ENCODE assay signal across 1 cellular context in genomic region chr19:55258828-55259539, GRCh38.
TF ChIP-seq lines count a peak whose summit lies in the region.

A gene with protein sequence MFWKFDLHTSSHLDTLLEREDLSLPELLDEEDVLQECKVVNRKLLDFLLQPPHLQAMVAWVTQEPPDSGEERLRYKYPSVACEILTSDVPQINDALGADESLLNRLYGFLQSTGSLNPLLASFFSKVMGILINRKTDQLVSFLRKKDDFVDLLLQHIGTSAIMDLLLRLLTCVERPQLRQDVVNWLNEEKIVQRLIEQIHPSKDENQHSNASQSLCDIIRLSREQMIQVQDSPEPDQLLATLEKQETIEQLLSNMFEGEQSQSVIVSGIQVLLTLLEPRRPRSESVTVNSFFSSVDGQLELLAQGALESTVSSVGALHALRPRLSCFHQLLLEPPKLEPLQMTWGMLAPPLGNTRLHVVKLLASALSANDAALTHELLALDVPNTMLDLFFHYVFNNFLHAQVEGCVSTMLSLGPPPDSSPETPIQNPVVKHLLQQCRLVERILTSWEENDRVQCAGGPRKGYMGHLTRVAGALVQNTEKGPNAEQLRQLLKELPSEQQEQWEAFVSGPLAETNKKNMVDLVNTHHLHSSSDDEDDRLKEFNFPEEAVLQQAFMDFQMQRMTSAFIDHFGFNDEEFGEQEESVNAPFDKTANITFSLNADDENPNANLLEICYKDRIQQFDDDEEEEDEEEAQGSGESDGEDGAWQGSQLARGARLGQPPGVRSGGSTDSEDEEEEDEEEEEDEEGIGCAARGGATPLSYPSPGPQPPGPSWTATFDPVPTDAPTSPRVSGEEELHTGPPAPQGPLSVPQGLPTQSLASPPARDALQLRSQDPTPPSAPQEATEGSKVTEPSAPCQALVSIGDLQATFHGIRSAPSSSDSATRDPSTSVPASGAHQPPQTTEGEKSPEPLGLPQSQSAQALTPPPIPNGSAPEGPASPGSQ (minus strand): TSS chr19:55259017. CDS start chr19:55247103, 11,914 bp downstream.

TF ChIP-seq in HepG2, 621 proteins besides CTCF, POLR2A, EP300 and RAD21 (continued from another document):
- TF ChIP-seq PRDM15 (CRISPR knock-in tag; IDR thresholded peaks at IDR 0.05) (peak; percentile 100), SRSF4 (IDR thresholded peaks at IDR 0.05; ENCODE audit: low read depth, low read length, poor library complexity, severe bottlenecking) (peak; percentile 50), NFE2 (CRISPR knock-in tag; IDR thresholded peaks at IDR 0.05) (no peak), HMGA1 (CRISPR knock-in tag; conservative IDR thresholded peaks at IDR 0.05) (no peak), DNMT1 (CRISPR knock-in tag; IDR thresholded peaks at IDR 0.05) (no peak), MED8 (CRISPR knock-in tag; IDR thresholded peaks at IDR 0.05; ENCODE audit: insufficient replicate concordance) (peak; percentile 80), ZFAT (CRISPR knock-in tag; conservative IDR thresholded peaks at IDR 0.05) (no peak), ZFP36 (IDR thresholded peaks at IDR 0.05; ENCODE audit: borderline replicate concordance, low read depth, low read length, partially characterized antibody) (no peak), SIN3A (IDR thresholded peaks at IDR 0.05; ENCODE audit: borderline replicate concordance, low read depth, low read length) (peak; percentile 93; the same call in 1 of the 2 replicates), ZNF619 (CRISPR knock-in tag; IDR thresholded peaks at IDR 0.05) (peak; percentile 43; the same call in 1 of the 2 replicates), PRMT3 (CRISPR knock-in tag; IDR thresholded peaks at IDR 0.05; ENCODE audit: borderline replicate concordance, low read depth) (no peak), SSRP1 (CRISPR knock-in tag; IDR thresholded peaks at IDR 0.05) (0 out of 2 replicates have a peak, but pooled peaks have one; percentile 2), ZNF607 (CRISPR knock-in tag; IDR thresholded peaks at IDR 0.05; ENCODE audit: borderline replicate concordance) (peak; percentile 55), ZMYM3 (CRISPR knock-in tag; IDR thresholded peaks at IDR 0.05) (peak; percentile 85), FOXA1 (IDR thresholded peaks at IDR 0.05) (no peak), FOXA1 (CRISPR knock-in tag; IDR thresholded peaks at IDR 0.05) (peak; percentile 27; the same call in 1 of the 2 replicates), ZNF501 (CRISPR knock-in tag; IDR thresholded peaks at IDR 0.05) (peak; percentile 97), AGO1 (IDR thresholded peaks at IDR 0.05; ENCODE audit: low read depth, low read length, poor library complexity, severe bottlenecking) (peak; percentile 27), ZNF567 (CRISPR knock-in tag; IDR thresholded peaks at IDR 0.05; ENCODE audit: borderline replicate concordance) (peak; percentile 63; the same call in 1 of the 2 replicates), PCBP1 (IDR thresholded peaks at IDR 0.05; ENCODE audit: borderline replicate concordance, low read depth, low read length) (0 out of 2 replicates have a peak, but pooled peaks have one; percentile 30), ZNF660 (CRISPR knock-in tag; IDR thresholded peaks at IDR 0.05; ENCODE audit: borderline replicate concordance, low read depth) (no peak)
- TF ChIP-seq, protein P1, sequence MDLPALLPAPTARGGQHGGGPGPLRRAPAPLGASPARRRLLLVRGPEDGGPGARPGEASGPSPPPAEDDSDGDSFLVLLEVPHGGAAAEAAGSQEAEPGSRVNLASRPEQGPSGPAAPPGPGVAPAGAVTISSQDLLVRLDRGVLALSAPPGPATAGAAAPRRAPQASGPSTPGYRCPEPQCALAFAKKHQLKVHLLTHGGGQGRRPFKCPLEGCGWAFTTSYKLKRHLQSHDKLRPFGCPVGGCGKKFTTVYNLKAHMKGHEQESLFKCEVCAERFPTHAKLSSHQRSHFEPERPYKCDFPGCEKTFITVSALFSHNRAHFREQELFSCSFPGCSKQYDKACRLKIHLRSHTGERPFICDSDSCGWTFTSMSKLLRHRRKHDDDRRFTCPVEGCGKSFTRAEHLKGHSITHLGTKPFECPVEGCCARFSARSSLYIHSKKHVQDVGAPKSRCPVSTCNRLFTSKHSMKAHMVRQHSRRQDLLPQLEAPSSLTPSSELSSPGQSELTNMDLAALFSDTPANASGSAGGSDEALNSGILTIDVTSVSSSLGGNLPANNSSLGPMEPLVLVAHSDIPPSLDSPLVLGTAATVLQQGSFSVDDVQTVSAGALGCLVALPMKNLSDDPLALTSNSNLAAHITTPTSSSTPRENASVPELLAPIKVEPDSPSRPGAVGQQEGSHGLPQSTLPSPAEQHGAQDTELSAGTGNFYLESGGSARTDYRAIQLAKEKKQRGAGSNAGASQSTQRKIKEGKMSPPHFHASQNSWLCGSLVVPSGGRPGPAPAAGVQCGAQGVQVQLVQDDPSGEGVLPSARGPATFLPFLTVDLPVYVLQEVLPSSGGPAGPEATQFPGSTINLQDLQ (CRISPR knock-in tag; IDR thresholded peaks at IDR 0.05): no peak
- TF ChIP-seq, protein P2, sequence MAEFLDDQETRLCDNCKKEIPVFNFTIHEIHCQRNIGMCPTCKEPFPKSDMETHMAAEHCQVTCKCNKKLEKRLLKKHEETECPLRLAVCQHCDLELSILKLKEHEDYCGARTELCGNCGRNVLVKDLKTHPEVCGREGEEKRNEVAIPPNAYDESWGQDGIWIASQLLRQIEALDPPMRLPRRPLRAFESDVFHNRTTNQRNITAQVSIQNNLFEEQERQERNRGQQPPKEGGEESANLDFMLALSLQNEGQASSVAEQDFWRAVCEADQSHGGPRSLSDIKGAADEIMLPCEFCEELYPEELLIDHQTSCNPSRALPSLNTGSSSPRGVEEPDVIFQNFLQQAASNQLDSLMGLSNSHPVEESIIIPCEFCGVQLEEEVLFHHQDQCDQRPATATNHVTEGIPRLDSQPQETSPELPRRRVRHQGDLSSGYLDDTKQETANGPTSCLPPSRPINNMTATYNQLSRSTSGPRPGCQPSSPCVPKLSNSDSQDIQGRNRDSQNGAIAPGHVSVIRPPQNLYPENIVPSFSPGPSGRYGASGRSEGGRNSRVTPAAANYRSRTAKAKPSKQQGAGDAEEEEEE (CRISPR knock-in tag; IDR thresholded peaks at IDR 0.05; ENCODE audit: borderline replicate concordance): peak; percentile 59; the same call in 1 of the 2 replicates
